In genomic region chr15:38010390-38010789, GRCh38 we compare ENCODE assay signal across 1 cellular context.
TF ChIP-seq lines count a peak whose summit lies in the region.

No MANE protein-coding gene starts in this region.

TF ChIP-seq in H1, 55 proteins besides CTCF, POLR2A, EP300 and RAD21 (continued from another document):
- TF ChIP-seq CEBPB (IDR thresholded peaks at IDR 0.05; ENCODE audit: low read depth, low read length) (no peak), POLR2AphosphoS5 (IDR thresholded peaks at IDR 0.05; ENCODE audit: low read depth, low read length) (no peak), CHD7 (IDR thresholded peaks at IDR 0.05; ENCODE audit: insufficient replicate concordance, low read length) (no peak), SIX5 (IDR thresholded peaks at IDR 0.05; ENCODE audit: low read depth, low read length) (no peak), NANOG (IDR thresholded peaks at IDR 0.05; ENCODE audit: insufficient read depth, low read depth, low read length, poor library complexity, severe bottlenecking) (no peak), KDM1A (IDR thresholded peaks at IDR 0.05; ENCODE audit: borderline replicate concordance, low read length) (no peak), SP4 (IDR thresholded peaks at IDR 0.05; ENCODE audit: low read length) (no peak), POU5F1 (IDR thresholded peaks at IDR 0.05; ENCODE audit: low read depth, low read length) (no peak), ATF3 (IDR thresholded peaks at IDR 0.05; ENCODE audit: insufficient read depth, low read depth, low read length) (no peak), BCL11A (IDR thresholded peaks at IDR 0.05; ENCODE audit: low read depth in 2 of 2, low read length in 2 of 2) (no peak), TAF1 (IDR thresholded peaks at IDR 0.05; ENCODE audit: low read depth, low read length) (no peak), CHD1 (IDR thresholded peaks at IDR 0.05; ENCODE audit: low read depth, low read length) (no peak), RNF2 (IDR thresholded peaks at IDR 0.05; ENCODE audit: borderline replicate concordance, low read depth, low read length, missing control alignments, poor library complexity, severe bottlenecking) (no peak), BACH1 (IDR thresholded peaks at IDR 0.05; ENCODE audit: low read length) (no peak)
